30 cellular contexts compared by ENCODE assay signal in genomic region chrX:6005856-6006255, GRCh38.
"Had no signal": no experiment of that assay in that cellular context is flagged by ENCODE, and none has a peak within 500 bp of the region (broad histone marks: within the 10 kb centered on the region; RNA-seq: fewer than 3 reads in every experiment).

No MANE protein-coding gene starts in this region.

- H3K27me3 ChIP-seq: neural progenitor cell, ovary, right lobe of liver, sigmoid colon, suprapubic skin, testis, tibial artery, transverse colon, upper lobe of right lung, uterus had no signal

- H3K9ac ChIP-seq: neural progenitor cell, parathyroid adenoma had no signal

- H3K36me3 Mint-ChIP-seq: natural killer cell; stimulated activated memory B cell treated with anti-CD40 and anti-IgM and Interleukin-4, amounts not matched to agents 10 μg/mL and 1 μg/mL and 100 μg/mL, for 72 hours had no signal

- H3K9me3 Mint-ChIP-seq: stimulated activated memory B cell treated with anti-CD40 and anti-IgM and Interleukin-4, amounts not matched to agents 10 μg/mL and 1 μg/mL and 100 μg/mL, for 72 hours; stimulated activated naive CD8-positive, alpha-beta T cell treated with anti-CD3 and anti-CD28 coated beads, Interleukin-15, amount 100 ng/mL, for 72 hours; type B pancreatic cell had no signal

- H3K79me2 ChIP-seq: parathyroid adenoma had no signal

- H3K27ac Mint-ChIP-seq: natural killer cell; nephron; neural progenitor cell; progenitor cell of endocrine pancreas; stimulated activated memory B cell treated with anti-CD40 and anti-IgM and Interleukin-4, amounts not matched to agents 10 μg/mL and 1 μg/mL and 100 μg/mL, for 72 hours; stimulated activated naive CD8-positive, alpha-beta T cell treated with anti-CD3 and anti-CD28 coated beads, Interleukin-15, amount 100 ng/mL, for 72 hours; type B pancreatic cell had no signal

- H2AFZ ChIP-seq: neural progenitor cell, parathyroid adenoma had no signal

- DNase-seq: natural killer cell; occipital lobe; ovary; posterior cingulate gyrus; psoas muscle; right cardiac atrium; right lobe of liver; sigmoid colon; small intestine; stimulated activated CD4-positive, alpha-beta T cell treated with anti-CD3 and anti-CD28 coated beads, Interleukin-12 subunit alpha, Interleukin-12 subunit beta, amount 100 ng/mL, for 4 hours; stimulated activated CD4-positive, alpha-beta T cell treated with anti-CD3 and anti-CD28 coated beads, Interleukin-1b, Interleukin-23, amount 100 ng/mL, for 48 hours; stimulated activated CD4-positive, alpha-beta T cell treated with anti-CD3 and anti-CD28 coated beads, Interleukin-4, amount 100 ng/mL, for 1 hour; stimulated activated CD4-positive, alpha-beta T cell treated with anti-CD3 and anti-CD28 coated beads, Interleukin-4, amount 100 ng/mL, for 4 hours; stimulated activated CD8-positive, alpha-beta memory T cell treated with anti-CD3 and anti-CD28 coated beads, Interleukin-4, amount 100 ng/mL, for 48 hours; stimulated activated naive CD4-positive, alpha-beta T cell; stimulated activated naive CD8-positive, alpha-beta T cell treated with anti-CD3 and anti-CD28 coated beads, Interleukin-15, amount 100 ng/mL, for 72 hours; stimulated activated naive CD8-positive, alpha-beta T cell treated with anti-CD3 and anti-CD28 coated beads, Interleukin-15, Interleukin-2, amounts not matched to agents 100 U/mL and 50 U/mL, for 24 hours; substantia nigra; testis; tibial artery; transverse colon; upper lobe of right lung; uterus had no signal

- H3K4me2 ChIP-seq: neural progenitor cell had no signal

- H3K4me3 Mint-ChIP-seq: natural killer cell; nephron; neural progenitor cell; stimulated activated memory B cell treated with anti-CD40 and anti-IgM and Interleukin-4, amounts not matched to agents 10 μg/mL and 1 μg/mL and 100 μg/mL, for 72 hours; stimulated activated naive CD8-positive, alpha-beta T cell treated with anti-CD3 and anti-CD28 coated beads, Interleukin-15, amount 100 ng/mL, for 72 hours; type B pancreatic cell had no signal

- ATAC-seq: natural killer cell; psoas muscle; right cardiac atrium; right lobe of liver; stimulated activated memory B cell treated with anti-CD40 and anti-IgM and Interleukin-4, amounts not matched to agents 10 μg/mL and 1 μg/mL and 100 μg/mL, for 72 hours; stimulated activated naive CD8-positive, alpha-beta T cell treated with anti-CD3 and anti-CD28 coated beads, Interleukin-15, amount 100 ng/mL, for 72 hours; stimulated activated naive CD8-positive, alpha-beta T cell treated with anti-CD3 and anti-CD28 coated beads, Interleukin-15, Interleukin-2, amounts not matched to agents 100 U/mL and 50 U/mL, for 24 hours; upper lobe of right lung had no signal

- H3K27ac ChIP-seq: neural progenitor cell, ovary, parathyroid adenoma, psoas muscle, right lobe of liver, sigmoid colon, suprapubic skin, testis, tibial artery, transverse colon, upper lobe of right lung, uterus had no signal

- H3K27me3 Mint-ChIP-seq: progenitor cell of endocrine pancreas; stimulated activated memory B cell treated with anti-CD40 and anti-IgM and Interleukin-4, amounts not matched to agents 10 μg/mL and 1 μg/mL and 100 μg/mL, for 72 hours; stimulated activated naive CD8-positive, alpha-beta T cell treated with anti-CD3 and anti-CD28 coated beads, Interleukin-15, amount 100 ng/mL, for 72 hours; type B pancreatic cell had no signal

- H3K9me3 ChIP-seq: ovary, psoas muscle, right lobe of liver, sigmoid colon, suprapubic skin, testis, tibial artery, transverse colon, upper lobe of right lung, uterus had no signal

- H3K4me1 ChIP-seq: neural progenitor cell, parathyroid adenoma, psoas muscle, right lobe of liver, sigmoid colon, suprapubic skin, tibial artery, transverse colon, upper lobe of right lung, uterus had no signal

- H3K4me1 Mint-ChIP-seq: natural killer cell; nephron; stimulated activated memory B cell treated with anti-CD40 and anti-IgM and Interleukin-4, amounts not matched to agents 10 μg/mL and 1 μg/mL and 100 μg/mL, for 72 hours; stimulated activated naive CD8-positive, alpha-beta T cell treated with anti-CD3 and anti-CD28 coated beads, Interleukin-15, amount 100 ng/mL, for 72 hours had no signal
